11 cellular contexts compared by ENCODE assay signal in genomic region chr5:72378636-72379289, GRCh38. TPM values are rescaled to one million over a fixed set of nuclear protein-coding genes. Genes with fewer than 3 reads are reported as not detected.
DNase-seq lines count a peak whose midpoint lies in the region; TF ChIP-seq lines count a peak whose summit lies in the region.
"Had no signal": no experiment of that assay in that cellular context is flagged by ENCODE, and none has a peak within 500 bp of the region (broad histone marks: within the 10 kb centered on the region; RNA-seq: fewer than 3 reads in every experiment).

No MANE protein-coding gene starts in this region.

- H3K4me1 ChIP-seq in BLaER1 treated with 17β-estradiol and CSF1 and Interleukin-3, amounts not matched to agents 10 nM and 100 nM = peaks cover 42 to 79% (median 56%) of the 10 kb centered on the region in 10 experiments
- no peaks in the 10 kb centered on the region for H3K4me1 ChIP-seq in testis

- peak; percentile 37 for DNase-seq in NCI-H1092 treated with DMSO at 0.1 percent for 48 hours (lab: John Stamatoyannopoulos, UW)
- DNase-seq in astrocyte of the cerebellum (ENCODE audit: low read depth) = peak; percentile 54
- peak; percentile 90 for DNase-seq in iris pigment epithelial cell (ENCODE audit: low read depth)
- no peak for DNase-seq in NCI-H187 treated with DMSO at 0.1 percent for 48 hours (lab: John Stamatoyannopoulos, UW)
- DNase-seq in SIG-M5 treated with dmso at 0.1 percent for 504 hours (lab: John Stamatoyannopoulos, UW; ENCODE audit: unreplicated experiment) = no peak
- no peak for DNase-seq in activated T-helper 2 cell treated with anti-CD3 and anti-CD28 coated beads, Interferon-gamma antibody, Interleukin-2, Interleukin-4, amounts not matched to agents 10 μg/mL and 5 μg/mL and 100 μg/mL, durations not matched to agents 14 hours and 24 hours and 36 hours (ENCODE audit: low spot score)
- DNase-seq in testis = no peak
- DNase-seq: activated T-cell treated with anti-CD3 and anti-CD28 coated beads, Interleukin-2, amount 50 U/mL, for 48 hours; lower lobe of right lung; stimulated activated naive CD4-positive, alpha-beta T cell had no signal

- TF ChIP-seq CTCF in astrocyte of the cerebellum (IDR thresholded peaks at IDR 0.05; ENCODE audit: low read depth, low read length, missing control alignments) (no peak), testis (IDR thresholded peaks at IDR 0.05) (no peak)

- H3K27me3 ChIP-seq in BLaER1 treated with 17β-estradiol and CSF1 and Interleukin-3, amounts not matched to agents 10 nM and 100 nM = no peaks in the 10 kb centered on the region
- no peaks in the 10 kb centered on the region for H3K27me3 ChIP-seq in testis

- H3K4me3 ChIP-seq in BLaER1 treated with 17β-estradiol and CSF1 and Interleukin-3, amounts not matched to agents 10 nM and 100 nM = no peak overlapping the region
- H3K4me3 ChIP-seq in astrocyte of the cerebellum (ENCODE audit: low read depth, low read length) = no peak overlapping the region
- no peak overlapping the region for H3K4me3 ChIP-seq in testis
- H3K4me3 ChIP-seq: lower lobe of right lung had no signal

- no peaks in the 10 kb centered on the region for H3K9me3 Mint-ChIP-seq in activated T-helper 2 cell treated with anti-CD3 and anti-CD28 coated beads, Interferon-gamma antibody, Interleukin-2, Interleukin-4, amounts not matched to agents 10 μg/mL and 5 μg/mL and 100 μg/mL, durations not matched to agents 14 hours and 24 hours and 36 hours

- H3K4me3 Mint-ChIP-seq in activated T-helper 2 cell treated with anti-CD3 and anti-CD28 coated beads, Interferon-gamma antibody, Interleukin-2, Interleukin-4, amounts not matched to agents 10 μg/mL and 5 μg/mL and 100 μg/mL, durations not matched to agents 14 hours and 24 hours and 36 hours (ENCODE audit: low read depth) = no peak overlapping the region

- no peak overlapping the region for H3K27ac ChIP-seq in BLaER1 treated with 17β-estradiol and CSF1 and Interleukin-3, amounts not matched to agents 10 nM and 100 nM
- H3K27ac ChIP-seq in testis = no peak overlapping the region
- H3K27ac ChIP-seq: lower lobe of right lung had no signal

- WGBS in testis, 2 donors = 45 to 49% methylated on average over 4 of the region's 4 CpGs

- no peaks in the 10 kb centered on the region for H3K36me3 ChIP-seq in BLaER1 treated with 17β-estradiol and CSF1 and Interleukin-3, amounts not matched to agents 10 nM and 100 nM
- no peaks in the 10 kb centered on the region for H3K36me3 ChIP-seq in testis (ENCODE audit: low read depth, missing control alignments)
- H3K36me3 ChIP-seq: lower lobe of right lung had no signal

- intact Hi-C loops in activated T-helper 2 cell treated with anti-CD3 and anti-CD28 coated beads, Interferon-gamma antibody, Interleukin-2, Interleukin-4, amounts not matched to agents 10 μg/mL and 5 μg/mL and 100 μg/mL, durations not matched to agents 14 hours and 24 hours and 36 hours (cut with micrococcal nuclease) = no loop called here
- intact Hi-C loops in testis (cut with DNase I; ENCODE audit: low total_unique reads) = loop anchor here (10.0 kb wide), 1 partner anchor 146 kb away; no protein-coding TSS in a partner anchor

- H3K9ac ChIP-seq in BLaER1 treated with 17β-estradiol and CSF1 and Interleukin-3, amounts not matched to agents 10 nM and 100 nM = no peak overlapping the region

- no peak overlapping the region for H3K27ac Mint-ChIP-seq in activated T-helper 2 cell treated with anti-CD3 and anti-CD28 coated beads, Interferon-gamma antibody, Interleukin-2, Interleukin-4, amounts not matched to agents 10 μg/mL and 5 μg/mL and 100 μg/mL, durations not matched to agents 14 hours and 24 hours and 36 hours

- no peaks in the 10 kb centered on the region for H4K20me1 ChIP-seq in BLaER1 treated with 17β-estradiol and CSF1 and Interleukin-3, amounts not matched to agents 10 nM and 100 nM

- in situ Hi-C loops in astrocyte of the cerebellum (cut with HindIII; ENCODE audit: low sequenced_read_pairs) = no loop called here

- H3K9me3 ChIP-seq in BLaER1 treated with 17β-estradiol and CSF1 and Interleukin-3, amounts not matched to agents 10 nM and 100 nM (replicated peaks in 1 of 11) = peaks cover 0 to 23% (median 18%) of the 10 kb centered on the region in 11 experiments; a peak in 18 of 22 replicates
- H3K9me3 ChIP-seq in testis = no peaks in the 10 kb centered on the region
- H3K9me3 ChIP-seq: lower lobe of right lung had no signal

- H3K4me1 Mint-ChIP-seq in activated T-helper 2 cell treated with anti-CD3 and anti-CD28 coated beads, Interferon-gamma antibody, Interleukin-2, Interleukin-4, amounts not matched to agents 10 μg/mL and 5 μg/mL and 100 μg/mL, durations not matched to agents 14 hours and 24 hours and 36 hours (ENCODE audit: low read depth) = no peaks in the 10 kb centered on the region

- no peaks in the 10 kb centered on the region for H3K36me3 Mint-ChIP-seq in activated T-helper 2 cell treated with anti-CD3 and anti-CD28 coated beads, Interferon-gamma antibody, Interleukin-2, Interleukin-4, amounts not matched to agents 10 μg/mL and 5 μg/mL and 100 μg/mL, durations not matched to agents 14 hours and 24 hours and 36 hours (ENCODE audit: low read depth)

- no peak for TF ChIP-seq POLR2A in testis (IDR thresholded peaks at IDR 0.05)

- H3K27me3 Mint-ChIP-seq in activated T-helper 2 cell treated with anti-CD3 and anti-CD28 coated beads, Interferon-gamma antibody, Interleukin-2, Interleukin-4, amounts not matched to agents 10 μg/mL and 5 μg/mL and 100 μg/mL, durations not matched to agents 14 hours and 24 hours and 36 hours (ENCODE audit: low read depth) = peaks cover 18% of the 10 kb centered on the region

- peak overlapping the region; percentile 23 to 67 (median 45); a peak in 16 of 22 replicates for H3K4me2 ChIP-seq in BLaER1 treated with 17β-estradiol and CSF1 and Interleukin-3, amounts not matched to agents 10 nM and 100 nM

RNA-seq across cellular contexts. Expression of gene PTCD2, which starts 58.6 kb away (rescaled TPM):
- 14.7 and 16.8 TPM in 2 replicates for total RNA-seq in activated T-helper 2 cell treated with anti-CD3 and anti-CD28 coated beads, Interferon-gamma antibody, Interleukin-2, Interleukin-4, amounts not matched to agents 10 μg/mL and 5 μg/mL and 100 μg/mL, durations not matched to agents 14 hours and 24 hours and 36 hours
- 1 to 10 TPM; 8.2 to 9.0 TPM for total RNA-seq in testis
- 4.9 TPM for polyA plus RNA-seq in testis (ENCODE audit: insufficient read depth, low read depth, low replicate concordance)

RNA-seq across cellular contexts. Expression of gene MRPS27, which starts 58.7 kb away (rescaled TPM):
- 96.8 and 98.4 TPM in 2 replicates for total RNA-seq in activated T-helper 2 cell treated with anti-CD3 and anti-CD28 coated beads, Interferon-gamma antibody, Interleukin-2, Interleukin-4, amounts not matched to agents 10 μg/mL and 5 μg/mL and 100 μg/mL, durations not matched to agents 14 hours and 24 hours and 36 hours
- 10 to 100 TPM; 41.6 to 42.6 TPM for total RNA-seq in testis
- 35.7 TPM for polyA plus RNA-seq in testis (ENCODE audit: insufficient read depth, low read depth, low replicate concordance)

Comparison
In these comparisons a context has a peak if more than half of its experiments do, and no peak if none do; other contexts are left out.
1. DNase-seq: peak in NCI-H1092 treated with DMSO at 0.1 percent for 48 hours (single experiment), astrocyte of the cerebellum (single experiment) and iris pigment epithelial cell (single experiment); none in NCI-H187 treated with DMSO at 0.1 percent for 48 hours (single experiment), SIG-M5 treated with dmso at 0.1 percent for 504 hours (single experiment), activated T-helper 2 cell treated with anti-CD3 and anti-CD28 coated beads, Interferon-gamma antibody, Interleukin-2, Interleukin-4, amounts not matched to agents 10 μg/mL and 5 μg/mL and 100 μg/mL, durations not matched to agents 14 hours and 24 hours and 36 hours (single experiment) and testis (single experiment).